9 cellular contexts compared by ENCODE assay signal in the genomic region with DNA sequence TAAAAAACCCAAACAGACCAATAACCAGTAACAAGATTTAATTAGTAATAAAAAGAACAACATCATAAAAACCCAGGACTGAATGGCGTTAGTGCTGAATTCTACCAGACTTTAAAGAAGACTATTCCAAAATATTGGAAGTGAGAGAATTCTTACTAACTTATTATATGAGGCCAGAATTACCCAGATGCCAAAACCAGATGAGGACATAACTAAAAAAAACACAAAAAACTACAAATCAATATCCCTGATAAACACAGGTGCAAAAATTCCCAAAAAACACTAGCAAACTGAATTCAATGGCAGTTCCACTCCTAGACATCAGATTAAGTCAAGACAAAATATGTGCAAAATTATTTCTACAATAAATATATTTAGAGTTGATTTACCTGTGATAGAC.
"Had no signal": no experiment of that assay in that cellular context is flagged by ENCODE, and none has a peak within 500 bp of the region (broad histone marks: within the 10 kb centered on the region; RNA-seq: fewer than 3 reads in every experiment).

No MANE protein-coding gene starts in this region.

- H3K4me1 ChIP-seq: HAP-1 had no signal

- DNase-seq: GM23248, GOT3, H7, H9, HCEC 1CT, HFFc6 had no signal

- H3K4me3 ChIP-seq: GM23248, GM23338, HAP-1 had no signal

- H3K9me3 ChIP-seq: HAP-1 had no signal

- ATAC-seq: GM23338, HCT116 had no signal

- H3K36me3 ChIP-seq: HAP-1 had no signal

- H3K27ac ChIP-seq: GM23248 had no signal
